In genomic region chr1:61517345-61517744, GRCh38 we compare ENCODE assay signal across 23 cellular contexts.
"Had no signal": no experiment of that assay in that cellular context is flagged by ENCODE, and none has a peak within 500 bp of the region (broad histone marks: within the 10 kb centered on the region; RNA-seq: fewer than 3 reads in every experiment).

No MANE protein-coding gene starts in this region.

- H3K4me3 Mint-ChIP-seq: T-cell had no signal

- H3K9me3 Mint-ChIP-seq: T-cell had no signal

- H3K27ac Mint-ChIP-seq: T-cell had no signal

- FAIRE-seq: HTR-8/SVneo, RCC 7860 had no signal

- H3K4me2 ChIP-seq: KMS-11, SK-N-SH had no signal

- ATAC-seq: T-cell had no signal

- H3K36me3 Mint-ChIP-seq: T-cell had no signal

- H3K4me1 Mint-ChIP-seq: T-cell had no signal

- H3K27ac ChIP-seq: KMS-11 had no signal

- H3K9me3 ChIP-seq: SK-N-SH had no signal

- DNase-seq: Kasumi-1, MV-4-11, NCI-H1048, NCI-H1105, NCI-H1417, NCI-H1436 treated with DMSO at 0.1 percent for 48 hours, NCI-H1694, NCI-H187 treated with DMSO at 0.1 percent for 48 hours, NCI-H2029 treated with DMSO at 0.1 percent for 48 hours, NCI-H2171 treated with DMSO at 0.1 percent for 48 hours, NCI-H345, NCI-H446 treated with DMSO at 0.1 percent for 48 hours, NCI-H524, NCI-H526 treated with DMSO at 0.1 percent for 48 hours, NCI-H748 treated with DMSO at 0.1 percent for 48 hours, RPMI8226, SHP77, SK-N-SH, SW 1271, T-cell had no signal

- H3K9ac ChIP-seq: KMS-11, SK-N-SH had no signal
